ENCODE assay signal across 22 cellular contexts in genomic region chr11:73203790-73204189, GRCh38. TPM values are rescaled to one million over a fixed set of nuclear protein-coding genes. Genes with fewer than 3 reads are reported as not detected.
A peak's percentile ranks its signal among the peaks of the same experiment; 100 is the strongest.
DNase-seq lines count a peak whose midpoint lies in the region; ATAC-seq and TF ChIP-seq lines count a peak whose summit lies in the region.
"Had no signal": no experiment of that assay in that cellular context is flagged by ENCODE, and none has a peak within 500 bp of the region (broad histone marks: within the 10 kb centered on the region; RNA-seq: fewer than 3 reads in every experiment).

No MANE protein-coding gene starts in this region.

- no peak for TF ChIP-seq EP300 in transverse colon (IDR thresholded peaks at IDR 0.05; ENCODE audit: low read depth)

- DNase-seq in NCI-H748 (lab: John Stamatoyannopoulos, UW; ENCODE audit: unreplicated experiment): peak; percentile 22
- DNase-seq in NCI-H748 treated with DMSO at 0.1 percent for 48 hours (lab: John Stamatoyannopoulos, UW): no peak
- peak; percentile 53 for DNase-seq in NCI-H69 (lab: John Stamatoyannopoulos, UW)
- peak; percentile 35 for DNase-seq in left kidney (ENCODE audit: low read depth, low spot score)
- DNase-seq in transverse colon: peak; percentile 10
- no peak for DNase-seq in HCEC 1CT
- no peak for DNase-seq in activated CD4-positive, CD25-positive, alpha-beta regulatory T cell (lab: John Stamatoyannopoulos, UW)
- DNase-seq: activated CD4-positive, alpha-beta T cell treated with anti-CD3 and anti-CD28 coated beads, Interleukin-2, amount 50 U/mL, for 1 hour; activated naive CD4-positive, alpha-beta T cell treated with anti-CD3 and anti-CD28 coated beads, Interleukin-2, amount 10 ng/mL, durations not matched to agents 7 days and 5 days; amniotic stem cell; BE2C; EL; NCI-H187 treated with DMSO at 0.1 percent for 48 hours; NCI-H774; OCI-M1; WERI-Rb-1 had no signal

- 81 to 85% methylated on average over 4 of the region's 4 CpGs for WGBS in transverse colon (ENCODE audit: low coverage in 1 of 2), 2 donors

- in situ Hi-C loops in transverse colon (cut with MboI; ENCODE audit: low pct_ligation_motif_present in 1 of 4, low pct_unique_long_range_greater_than_20kb in 1 of 4, low sequenced_read_pairs in 3 of 4): no loop called here

- TF ChIP-seq CTCF in transverse colon (IDR thresholded peaks at IDR 0.05): no peak

- no peak for ATAC-seq in HG03378 (IDR thresholded peaks at IDR 0.05; ENCODE audit: unreplicated experiment)

- no peak overlapping the region for H3K4me3 ChIP-seq in transverse colon
- H3K4me3 ChIP-seq: breast epithelium, lung, prostate gland had no signal

- H3K4me1 ChIP-seq in transverse colon: peaks cover 0 to 15% (median 6%) of the 10 kb centered on the region in 4 donors
- H3K4me1 ChIP-seq: BE2C, prostate gland had no signal

- H3K27me3 ChIP-seq in transverse colon: no peaks in the 10 kb centered on the region
- H3K27me3 ChIP-seq: BE2C, breast epithelium had no signal

- no peaks in the 10 kb centered on the region for H3K9me3 ChIP-seq in transverse colon
- H3K9me3 ChIP-seq: BE2C, breast epithelium, prostate gland had no signal

- H3K36me3 ChIP-seq in transverse colon: no peaks in the 10 kb centered on the region
- H3K36me3 ChIP-seq: BE2C, breast epithelium, prostate gland, WERI-Rb-1 had no signal

- TF ChIP-seq POLR2A in transverse colon (IDR thresholded peaks at IDR 0.05): no peak

- intact Hi-C loops in transverse colon (cut with DNase I; ENCODE audit: low total_unique reads): no loop called here

- no peak overlapping the region for H3K27ac ChIP-seq in transverse colon
- H3K27ac ChIP-seq: breast epithelium, prostate gland had no signal

RNA-seq across cellular contexts. Expression of gene P2RY2, which starts 14.3 kb away (rescaled TPM):
- 10 to 100 TPM in 3 of 4 donors, 1 to 10 TPM in 1; 8.6 to 21.4 (median 12.6) TPM for total RNA-seq in transverse colon
- total RNA-seq: A673; activated T-helper 1 cell treated with anti-CD3 and anti-CD28 coated beads, Interleukin-12 subunit alpha, Interleukin-12 subunit beta, Interleukin-2, Interleukin-4 antibody, amounts not matched to agents 30 ng/mL and 10 ng/mL and 1 ng/mL, durations not matched to agents 14 hours and 24 hours and 36 hours had no signal

Comparison
In these comparisons a context has a peak if more than half of its experiments do, and no peak if none do; other contexts are left out.
1. DNase-seq: peak in NCI-H748 (single experiment), NCI-H69 (single experiment), left kidney (single experiment) and transverse colon (single experiment); none in NCI-H748 treated with DMSO at 0.1 percent for 48 hours (single experiment), HCEC 1CT (single experiment) and activated CD4-positive, CD25-positive, alpha-beta regulatory T cell (0 of 4).